ENCODE assay signal across 2 cellular contexts in genomic region chr10:100759331-100759730, GRCh38.
TF ChIP-seq lines count a peak whose summit lies in the region.

No MANE protein-coding gene starts in this region.

TF ChIP-seq in HCT116, 20 proteins besides CTCF, POLR2A, EP300 and RAD21:
- TF ChIP-seq SP1 (IDR thresholded peaks at IDR 0.05; ENCODE audit: low read depth): no peak
- TF ChIP-seq MAX (IDR thresholded peaks at IDR 0.05): no peak
- TF ChIP-seq CEBPB (IDR thresholded peaks at IDR 0.05; ENCODE audit: low read depth): no peak
- no peak for TF ChIP-seq REST (IDR thresholded peaks at IDR 0.05; ENCODE audit: low read depth)
- no peak for TF ChIP-seq ATF3 (IDR thresholded peaks at IDR 0.05)

TF ChIP-seq in WTC11, 78 proteins besides CTCF, POLR2A, EP300 and RAD21:
- no peak for TF ChIP-seq MYBL2 (CRISPR knock-in tag; IDR thresholded peaks at IDR 0.05)
- TF ChIP-seq SMAD4 (CRISPR knock-in tag; IDR thresholded peaks at IDR 0.05): no peak
- TF ChIP-seq IRF2 (CRISPR knock-in tag; IDR thresholded peaks at IDR 0.05; ENCODE audit: borderline replicate concordance, low read depth): no peak
